Comparison of ENCODE assay signal across 22 cellular contexts in the genomic region with DNA sequence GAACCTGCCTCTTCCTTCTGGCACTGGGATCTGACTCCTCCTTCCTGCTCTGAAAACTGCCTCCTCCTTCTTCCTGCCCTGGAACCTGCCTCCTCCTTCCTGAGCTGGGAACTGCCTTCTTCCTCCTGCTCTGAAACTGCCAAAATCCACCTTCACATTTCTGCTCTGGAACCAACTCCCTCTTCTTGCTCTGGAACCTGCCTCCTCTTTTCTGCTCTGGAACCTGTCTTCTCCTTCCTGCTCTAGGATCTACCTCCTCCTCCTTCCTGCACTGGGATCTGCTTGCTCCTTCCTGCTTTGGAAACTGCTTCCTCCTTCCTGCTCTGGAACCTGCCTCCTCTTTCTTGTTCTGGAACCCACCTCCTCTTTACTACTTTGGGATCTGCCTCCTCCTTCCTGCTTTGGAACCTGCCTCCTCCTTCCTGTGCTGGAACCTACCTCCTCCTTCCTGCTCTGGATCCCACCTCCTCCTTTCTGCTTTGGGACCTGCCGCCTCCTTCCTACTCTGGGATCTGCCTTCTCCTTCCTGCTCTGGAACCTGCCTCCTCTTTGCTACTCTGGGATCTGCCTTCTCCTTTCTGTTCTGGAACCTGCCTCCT.
DNase-seq lines count a peak whose midpoint lies in the region; ATAC-seq, FAIRE-seq and TF ChIP-seq lines count a peak whose summit lies in the region.
"Had no signal": no experiment of that assay in that cellular context is flagged by ENCODE, and none has a peak within 500 bp of the region (broad histone marks: within the 10 kb centered on the region; RNA-seq: fewer than 3 reads in every experiment).

No MANE protein-coding gene starts in this region.

- H2AFZ ChIP-seq in HepG2 (ENCODE audit: low read length) (no peak overlapping the region), trophoblast cell (ENCODE audit: insufficient read depth, low read length, poor library complexity) (no peak overlapping the region)

- H2AK5ac ChIP-seq in trophoblast cell (ENCODE audit: low read length), result no peak overlapping the region

- POLR2A ChIA-PET in HepG2 (lab: Yijun Ruan, JAX), result no interaction called here
- POLR2A ChIA-PET in HEK293 (lab: Yijun Ruan, JAX), result interaction anchor here (0.7 kb wide), 1 partner anchor 64 kb away, joined by 4 read pairs; no protein-coding TSS in a partner anchor

- no peak overlapping the region for H2BK12ac ChIP-seq in trophoblast cell (ENCODE audit: low read length)

- H4K91ac ChIP-seq in trophoblast cell (ENCODE audit: low read depth, low read length), result no peak overlapping the region

- H3K4me2 ChIP-seq in HepG2 (ENCODE audit: low read depth, low read length), result no peak overlapping the region
- H3K4me2 ChIP-seq in trophoblast cell (ENCODE audit: low read length), result no peak overlapping the region
- H3K4me2 ChIP-seq: A549 had no signal

- no peak overlapping the region for H3K23ac ChIP-seq in trophoblast cell (ENCODE audit: low read length)

- no peak for TF ChIP-seq RAD21 in HepG2 (CRISPR knock-in tag; IDR thresholded peaks at IDR 0.05)

- H3K4me1 ChIP-seq in HepG2 (ENCODE audit: insufficient read depth, low read length), result no peaks in the 10 kb centered on the region
- H3K4me1 ChIP-seq in right lobe of liver, result no peaks in the 10 kb centered on the region
- H3K4me1 ChIP-seq in HEK293 (ENCODE audit: control insufficient read depth, insufficient read depth, low read length), result no peaks in the 10 kb centered on the region
- no peaks in the 10 kb centered on the region for H3K4me1 ChIP-seq in trophoblast cell (ENCODE audit: control insufficient read depth in 1 of 2, insufficient read depth in 2 of 2, low read length in 2 of 2)
- H3K4me1 ChIP-seq: A549 had no signal

- CTCF ChIA-PET in HepG2 (lab: Yijun Ruan, JAX; ENCODE audit: low intra/inter-chr PET ratio, low total read pairs), result no interaction called here
- CTCF ChIA-PET in HEK293 (lab: Yijun Ruan, JAX), result interaction anchor here (0.6 kb wide), 1 partner anchor 21 kb away, joined by 3 read pairs; no protein-coding TSS in a partner anchor

- H3K4me3 ChIP-seq in HepG2 (replicated peaks in 1 of 3; ENCODE audit: insufficient read depth in 1 of 3, low read depth in 2 of 3, low read length in 3 of 3) (no peak overlapping the region), right lobe of liver (no peak overlapping the region), HEK293 (ENCODE audit: low read depth, low read length) (no peak overlapping the region), trophoblast cell (ENCODE audit: low read depth, low read length) (peak overlapping the region; percentile 5)
- H3K4me3 ChIP-seq: A549 had no signal

- no peak overlapping the region for H4K8ac ChIP-seq in trophoblast cell (ENCODE audit: low read depth, low read length)

- peak overlapping the region; percentile 35 for H3K4me3 Mint-ChIP-seq in glutamatergic neuron (ENCODE audit: unreplicated experiment)
- H3K4me3 Mint-ChIP-seq: CD8-positive, alpha-beta T cell had no signal

- TF ChIP-seq POLR2A in HepG2 (IDR thresholded peaks at IDR 0.05; ENCODE audit: insufficient read depth in 1 of 2, low read depth in 2 of 2, low read length in 2 of 2) (no peak), right lobe of liver (IDR thresholded peaks at IDR 0.05) (no peak)

- intact Hi-C loops in HepG2 (cut with micrococcal nuclease; ENCODE audit: unreplicated experiment) (no loop called here), right lobe of liver (cut with DNase I) (no loop called here)

- no peak for TF ChIP-seq CTCF in HepG2 (CRISPR knock-in tag; IDR thresholded peaks at IDR 0.05)
- no peak for TF ChIP-seq CTCF in right lobe of liver (IDR thresholded peaks at IDR 0.05)
- no peak for TF ChIP-seq CTCF in HEK293 (tag by site-specific recombination; IDR thresholded peaks at IDR 0.05)
- TF ChIP-seq CTCF in glutamatergic neuron (IDR thresholded peaks at IDR 0.05; ENCODE audit: partially characterized antibody, unreplicated experiment), result no peak

- H3K79me1 ChIP-seq in trophoblast cell (ENCODE audit: low read length), result no peaks in the 10 kb centered on the region

- H3K9ac ChIP-seq in HepG2 (ENCODE audit: insufficient read depth, low read depth, low read length), result no peak overlapping the region
- no peak overlapping the region for H3K9ac ChIP-seq in trophoblast cell (ENCODE audit: low read length)

- no peaks in the 10 kb centered on the region for H3K36me3 ChIP-seq in HepG2 (replicated peaks in 1 of 2; ENCODE audit: control insufficient read depth in 1 of 2, insufficient read depth in 2 of 2, low read length in 2 of 2)
- H3K36me3 ChIP-seq in right lobe of liver, result no peaks in the 10 kb centered on the region
- H3K36me3 ChIP-seq in HEK293 (ENCODE audit: control insufficient read depth in 2 of 2, insufficient read depth in 1 of 2, low read length in 2 of 2), result no peaks in the 10 kb centered on the region
- peaks cover 8 to 14% of the 10 kb centered on the region in 2 experiments for H3K36me3 ChIP-seq in trophoblast cell (ENCODE audit: control insufficient read depth in 1 of 2, insufficient read depth in 2 of 2, low read length in 2 of 2)
- H3K36me3 ChIP-seq: BE2C had no signal

- no peak overlapping the region for H3K27ac Mint-ChIP-seq in glutamatergic neuron (ENCODE audit: unreplicated experiment)
- H3K27ac Mint-ChIP-seq: CD8-positive, alpha-beta T cell had no signal

- FAIRE-seq in HepG2 (lab: Jason Lieb, UNC), result no peak
- FAIRE-seq: A549, D721Med, GM12892, GM19239, H1, HTR-8/SVneo had no signal

- H3K27ac ChIP-seq in HepG2 (ENCODE audit: extremely low read length, insufficient read depth, low read length) (no peak overlapping the region), right lobe of liver (no peak overlapping the region), HEK293 (ENCODE audit: extremely low read depth, low read depth, low read length) (no peak overlapping the region), trophoblast cell (ENCODE audit: low read depth, low read length) (no peak overlapping the region)
- H3K27ac ChIP-seq: A549 had no signal

- H3K4ac ChIP-seq in trophoblast cell (ENCODE audit: low read depth, low read length), result no peak overlapping the region

- no peak overlapping the region for H2BK5ac ChIP-seq in trophoblast cell (ENCODE audit: low read depth, low read length, poor library complexity)

- WGBS in HepG2 (ENCODE audit: low lambda C conversion rate), result 25% methylated on average over 1 of the region's 1 CpG
- 0% methylated on average over 1 of the region's 1 CpG for WGBS in right lobe of liver (ENCODE audit: insufficient coverage, low coverage, low lambda C conversion rate, missing lambda C conversion rate)
- WGBS in trophoblast cell (ENCODE audit: extremely low coverage, insufficient coverage, insufficient read length), result no CpG with 5 or more reads among the region's 1 CpG

- in situ Hi-C loops in HepG2 (cut with HindIII; ENCODE audit: extremely low pct_ligation_motif_present, low pct_unique_long_range_greater_than_20kb), result no loop called here

- H3K36me3 Mint-ChIP-seq in glutamatergic neuron (ENCODE audit: unreplicated experiment), result peaks cover 26% of the 10 kb centered on the region
- H3K36me3 Mint-ChIP-seq: CD14-positive monocyte; CD8-positive, alpha-beta T cell had no signal

- H3K27me3 Mint-ChIP-seq in glutamatergic neuron (ENCODE audit: unreplicated experiment), result peaks cover 9% of the 10 kb centered on the region

- no peak for DNase-seq in HepG2 (ENCODE audit: low spot score)
- DNase-seq in right lobe of liver, result no peak
- no peak for DNase-seq in glutamatergic neuron
- DNase-seq in trophoblast cell, result no peak
- no peak for DNase-seq in cerebellum (ENCODE audit: low spot score)
- DNase-seq: BE2C; CD8-positive, alpha-beta T cell; COR-L47; DMS153; DMS79 treated with DMSO at 0.1 percent for 48 hours; GDM1; KBM-7 had no signal

- H3K27me3 ChIP-seq in HepG2 (ENCODE audit: control insufficient read depth in 1 of 2, insufficient read depth in 2 of 2, low read length in 2 of 2), result no peaks in the 10 kb centered on the region
- H3K27me3 ChIP-seq in right lobe of liver, result no peaks in the 10 kb centered on the region
- H3K27me3 ChIP-seq in trophoblast cell (ENCODE audit: insufficient read depth, low read length), result no peaks in the 10 kb centered on the region
- H3K27me3 ChIP-seq: BE2C had no signal

- no peak overlapping the region for H4K12ac ChIP-seq in trophoblast cell (ENCODE audit: low read depth, low read length)

- BruUV-seq in HepG2 (replicated peaks; lab: Mats Ljungman, UMichigan), result no TSS peak

- H3K18ac ChIP-seq in trophoblast cell (ENCODE audit: low read length), result no peak overlapping the region

- TF ChIP-seq EP300 in HepG2 (IDR thresholded peaks at IDR 0.05; ENCODE audit: low read depth in 2 of 2, low read length in 2 of 2) (no peak), HepG2 (CRISPR knock-in tag; IDR thresholded peaks at IDR 0.05; ENCODE audit: borderline replicate concordance) (no peak)

- no peak overlapping the region for H2BK120ac ChIP-seq in trophoblast cell (ENCODE audit: insufficient read depth, low read length, poor library complexity)

- H4K20me1 ChIP-seq in HepG2 (ENCODE audit: insufficient read depth, low read length), result no peaks in the 10 kb centered on the region

- H3K4me1 Mint-ChIP-seq in glutamatergic neuron (ENCODE audit: low read depth, unreplicated experiment), result no peaks in the 10 kb centered on the region

- ATAC-seq in HepG2, result no peak
- no peak for ATAC-seq in right lobe of liver
- ATAC-seq in HG03432 (IDR thresholded peaks at IDR 0.05; ENCODE audit: unreplicated experiment), result no peak
- no peak for ATAC-seq in HG03095 (IDR thresholded peaks at IDR 0.05; ENCODE audit: unreplicated experiment)
- ATAC-seq: A549; CD8-positive, alpha-beta T cell had no signal

- H3K9me3 Mint-ChIP-seq in glutamatergic neuron (ENCODE audit: unreplicated experiment), result peaks cover 9% of the 10 kb centered on the region
- H3K9me3 Mint-ChIP-seq: CD8-positive, alpha-beta T cell had no signal

- H3K79me2 ChIP-seq in HepG2 (ENCODE audit: insufficient read depth, low read length) (no peaks in the 10 kb centered on the region), trophoblast cell (ENCODE audit: control insufficient read depth, insufficient read depth, low read length, poor library complexity) (no peaks in the 10 kb centered on the region)

- H3K9me3 ChIP-seq in HepG2 (ENCODE audit: low read length), result no peaks in the 10 kb centered on the region
- no peaks in the 10 kb centered on the region for H3K9me3 ChIP-seq in right lobe of liver
- H3K9me3 ChIP-seq in HEK293 (ENCODE audit: control insufficient read depth, insufficient read depth, low read depth, low read length), result no peaks in the 10 kb centered on the region
- H3K9me3 ChIP-seq in trophoblast cell (ENCODE audit: insufficient read depth, low read depth, low read length), result peaks cover 10% of the 10 kb centered on the region
- H3K9me3 ChIP-seq: A549, BE2C had no signal

- H3K14ac ChIP-seq in trophoblast cell (ENCODE audit: low read length), result no peak overlapping the region

TF ChIP-seq in HepG2, 621 proteins besides CTCF, POLR2A, EP300 and RAD21 (continues in another document):
- no peak for TF ChIP-seq FIP1L1 (IDR thresholded peaks at IDR 0.05; ENCODE audit: borderline replicate concordance, insufficient read depth, low read depth, low read length)

TF ChIP-seq in HEK293, 187 proteins besides CTCF, POLR2A, EP300 and RAD21 (continues in another document):
- TF ChIP-seq SP3 (tag by site-specific recombination; IDR thresholded peaks at IDR 0.05), result no peak
